Comparison of ENCODE assay signal across 1 cellular context in the genomic region with DNA sequence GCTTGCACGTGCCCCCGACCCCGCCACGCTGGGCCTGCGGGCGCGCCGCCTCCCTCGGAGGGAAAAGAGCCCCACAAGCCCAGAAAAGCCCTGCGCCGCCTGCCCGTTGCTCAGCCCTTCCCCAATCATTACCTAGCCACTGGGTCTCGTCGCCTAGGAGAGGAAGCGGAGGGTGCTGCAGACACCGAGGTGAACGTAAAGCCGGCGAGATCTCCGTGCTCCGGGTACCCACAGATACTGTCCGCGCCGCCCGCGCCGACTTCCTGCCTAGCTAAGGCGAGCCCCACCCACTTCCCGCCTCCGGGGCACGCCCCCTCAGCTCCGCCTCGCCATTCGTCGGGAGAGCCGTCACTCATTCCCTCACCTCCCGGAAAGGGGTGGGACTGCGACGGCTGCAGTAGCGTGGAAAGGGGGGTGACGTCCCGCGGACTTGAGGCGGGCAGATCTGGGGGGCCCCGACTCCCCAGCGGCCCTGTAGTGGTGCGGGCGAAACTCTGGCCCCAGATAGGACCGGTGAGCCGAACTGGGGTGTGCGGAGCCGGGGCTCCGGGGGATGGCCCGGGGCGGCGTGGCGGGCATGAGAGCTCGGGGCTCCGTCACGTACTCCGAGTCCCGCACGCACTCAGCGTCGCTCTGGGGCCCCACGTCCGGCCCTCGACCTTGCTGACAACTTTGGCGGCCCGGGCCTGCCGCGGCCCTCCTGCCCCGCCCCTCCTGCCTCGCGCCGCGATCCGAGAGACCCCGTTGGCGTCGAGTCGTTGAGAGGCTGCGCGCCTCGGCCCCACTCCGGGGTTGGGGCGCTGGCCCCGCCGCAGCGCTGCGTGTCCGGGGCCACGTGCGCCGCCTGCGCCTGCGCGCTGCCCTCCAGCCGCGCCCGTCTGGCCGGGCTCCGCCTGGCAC.
TF ChIP-seq lines count a peak whose summit lies in the region.

Gene ENO1, minus strand, starts transcription at position 239 of the 900 bp plus-strand sequence. CDS start 3,778 bp downstream, outside the sequence.

TF ChIP-seq in HepG2, 621 proteins besides CTCF, POLR2A, EP300 and RAD21 (continued from another document and continues in another):
- TF ChIP-seq FUBP1 (CRISPR knock-in tag; IDR thresholded peaks at IDR 0.05; ENCODE audit: borderline replicate concordance), result no peak
- TF ChIP-seq SETDB1 (CRISPR knock-in tag; IDR thresholded peaks at IDR 0.05; ENCODE audit: borderline replicate concordance), result no peak
- TF ChIP-seq DR1 (CRISPR knock-in tag; IDR thresholded peaks at IDR 0.05), result peak; percentile 98
- TF ChIP-seq ZNF788 (CRISPR knock-in tag; IDR thresholded peaks at IDR 0.05; ENCODE audit: borderline replicate concordance), result peak; percentile 87
- TF ChIP-seq THAP9 (CRISPR knock-in tag; IDR thresholded peaks at IDR 0.05; ENCODE audit: borderline replicate concordance), result peak; percentile 89; the same call in 1 of the 2 replicates
- peak; percentile 30; the same call in 1 of the 2 replicates for TF ChIP-seq TIGD3 (CRISPR knock-in tag; IDR thresholded peaks at IDR 0.05; ENCODE audit: borderline replicate concordance)
- peak; percentile 97 for TF ChIP-seq TERF1 (CRISPR knock-in tag; IDR thresholded peaks at IDR 0.05)
- peak; percentile 7; the same call in 1 of the 2 replicates for TF ChIP-seq ZNF101 (CRISPR knock-in tag; IDR thresholded peaks at IDR 0.05; ENCODE audit: borderline replicate concordance, low read depth)
- TF ChIP-seq NR0B2 (CRISPR knock-in tag; IDR thresholded peaks at IDR 0.05), result peak; percentile 93
- TF ChIP-seq ZNF501 (CRISPR knock-in tag; IDR thresholded peaks at IDR 0.05), result 0 out of 2 replicates have a peak, but pooled peaks have one; percentile 61
- peak; percentile 34; the same call in 1 of the 2 replicates for TF ChIP-seq FOSL2 (CRISPR knock-in tag; IDR thresholded peaks at IDR 0.05)
- no peak for TF ChIP-seq HMG20A (CRISPR knock-in tag; IDR thresholded peaks at IDR 0.05; ENCODE audit: borderline replicate concordance)
- peak; percentile 41; the same call in 1 of the 2 replicates for TF ChIP-seq ZNF878 (CRISPR knock-in tag; IDR thresholded peaks at IDR 0.05)
- TF ChIP-seq ZNF891 (CRISPR knock-in tag; IDR thresholded peaks at IDR 0.05), result peak; percentile 52
- TF ChIP-seq, protein P1, sequence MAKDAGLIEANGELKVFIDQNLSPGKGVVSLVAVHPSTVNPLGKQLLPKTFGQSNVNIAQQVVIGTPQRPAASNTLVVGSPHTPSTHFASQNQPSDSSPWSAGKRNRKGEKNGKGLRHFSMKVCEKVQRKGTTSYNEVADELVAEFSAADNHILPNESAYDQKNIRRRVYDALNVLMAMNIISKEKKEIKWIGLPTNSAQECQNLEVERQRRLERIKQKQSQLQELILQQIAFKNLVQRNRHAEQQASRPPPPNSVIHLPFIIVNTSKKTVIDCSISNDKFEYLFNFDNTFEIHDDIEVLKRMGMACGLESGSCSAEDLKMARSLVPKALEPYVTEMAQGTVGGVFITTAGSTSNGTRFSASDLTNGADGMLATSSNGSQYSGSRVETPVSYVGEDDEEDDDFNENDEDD (CRISPR knock-in tag; IDR thresholded peaks at IDR 0.05; ENCODE audit: borderline replicate concordance), result peak; percentile 98
- peak; percentile 24; the same call in 1 of the 2 replicates for TF ChIP-seq GTF2F1 (IDR thresholded peaks at IDR 0.05; ENCODE audit: low read length)
- TF ChIP-seq HHEX (CRISPR knock-in tag; IDR thresholded peaks at IDR 0.05), result no peak
- TF ChIP-seq, protein P2, sequence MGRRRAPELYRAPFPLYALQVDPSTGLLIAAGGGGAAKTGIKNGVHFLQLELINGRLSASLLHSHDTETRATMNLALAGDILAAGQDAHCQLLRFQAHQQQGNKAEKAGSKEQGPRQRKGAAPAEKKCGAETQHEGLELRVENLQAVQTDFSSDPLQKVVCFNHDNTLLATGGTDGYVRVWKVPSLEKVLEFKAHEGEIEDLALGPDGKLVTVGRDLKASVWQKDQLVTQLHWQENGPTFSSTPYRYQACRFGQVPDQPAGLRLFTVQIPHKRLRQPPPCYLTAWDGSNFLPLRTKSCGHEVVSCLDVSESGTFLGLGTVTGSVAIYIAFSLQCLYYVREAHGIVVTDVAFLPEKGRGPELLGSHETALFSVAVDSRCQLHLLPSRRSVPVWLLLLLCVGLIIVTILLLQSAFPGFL (CRISPR knock-in tag; IDR thresholded peaks at IDR 0.05), result 0 out of 2 replicates have a peak, but pooled peaks have one; percentile 42
- TF ChIP-seq ADNP (CRISPR knock-in tag; IDR thresholded peaks at IDR 0.05), result no peak
- TF ChIP-seq, protein P3, sequence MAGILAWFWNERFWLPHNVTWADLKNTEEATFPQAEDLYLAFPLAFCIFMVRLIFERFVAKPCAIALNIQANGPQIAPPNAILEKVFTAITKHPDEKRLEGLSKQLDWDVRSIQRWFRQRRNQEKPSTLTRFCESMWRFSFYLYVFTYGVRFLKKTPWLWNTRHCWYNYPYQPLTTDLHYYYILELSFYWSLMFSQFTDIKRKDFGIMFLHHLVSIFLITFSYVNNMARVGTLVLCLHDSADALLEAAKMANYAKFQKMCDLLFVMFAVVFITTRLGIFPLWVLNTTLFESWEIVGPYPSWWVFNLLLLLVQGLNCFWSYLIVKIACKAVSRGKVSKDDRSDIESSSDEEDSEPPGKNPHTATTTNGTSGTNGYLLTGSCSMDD (CRISPR knock-in tag; IDR thresholded peaks at IDR 0.05), result peak; percentile 89
- peak; percentile 98 for TF ChIP-seq SRY (CRISPR knock-in tag; IDR thresholded peaks at IDR 0.05)
- TF ChIP-seq TBX2 (CRISPR knock-in tag; IDR thresholded peaks at IDR 0.05; ENCODE audit: borderline replicate concordance), result peak; percentile 95
- no peak for TF ChIP-seq EZH2 (conservative IDR thresholded peaks at IDR 0.05; ENCODE audit: low read depth, low read length)
- peak; percentile 31 for TF ChIP-seq ZNF235 (CRISPR knock-in tag; IDR thresholded peaks at IDR 0.05; ENCODE audit: borderline replicate concordance)
- peak; percentile 96 for TF ChIP-seq ZNF468 (CRISPR knock-in tag; IDR thresholded peaks at IDR 0.05)
- no peak for TF ChIP-seq ZNF75D (CRISPR knock-in tag; IDR thresholded peaks at IDR 0.05; ENCODE audit: borderline replicate concordance)
- 0 out of 2 replicates have a peak, but pooled peaks have one; percentile 10 for TF ChIP-seq HNF4A (CRISPR knock-in tag; IDR thresholded peaks at IDR 0.05)
- no peak for TF ChIP-seq ZNF260 (CRISPR knock-in tag; IDR thresholded peaks at IDR 0.05; ENCODE audit: borderline replicate concordance, low read depth)
- peak; percentile 93; the same call in 1 of the 2 replicates for TF ChIP-seq HOXA7 (CRISPR knock-in tag; IDR thresholded peaks at IDR 0.05)
- peak; percentile 99 for TF ChIP-seq NFYB (CRISPR knock-in tag; IDR thresholded peaks at IDR 0.05)
- TF ChIP-seq, protein P4, sequence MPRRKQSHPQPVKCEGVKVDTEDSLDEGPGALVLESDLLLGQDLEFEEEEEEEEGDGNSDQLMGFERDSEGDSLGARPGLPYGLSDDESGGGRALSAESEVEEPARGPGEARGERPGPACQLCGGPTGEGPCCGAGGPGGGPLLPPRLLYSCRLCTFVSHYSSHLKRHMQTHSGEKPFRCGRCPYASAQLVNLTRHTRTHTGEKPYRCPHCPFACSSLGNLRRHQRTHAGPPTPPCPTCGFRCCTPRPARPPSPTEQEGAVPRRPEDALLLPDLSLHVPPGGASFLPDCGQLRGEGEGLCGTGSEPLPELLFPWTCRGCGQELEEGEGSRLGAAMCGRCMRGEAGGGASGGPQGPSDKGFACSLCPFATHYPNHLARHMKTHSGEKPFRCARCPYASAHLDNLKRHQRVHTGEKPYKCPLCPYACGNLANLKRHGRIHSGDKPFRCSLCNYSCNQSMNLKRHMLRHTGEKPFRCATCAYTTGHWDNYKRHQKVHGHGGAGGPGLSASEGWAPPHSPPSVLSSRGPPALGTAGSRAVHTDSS (CRISPR knock-in tag; conservative IDR thresholded peaks at IDR 0.05), result 0 out of 2 replicates have a peak, but pooled peaks have one; percentile 75
- peak; percentile 97 for TF ChIP-seq POLR2G (IDR thresholded peaks at IDR 0.05; ENCODE audit: low read depth, low read length)
- peak; percentile 100 for TF ChIP-seq ARNT2 (CRISPR knock-in tag; IDR thresholded peaks at IDR 0.05; ENCODE audit: low read depth)
- peak; percentile 96 for TF ChIP-seq RBM39 (IDR thresholded peaks at IDR 0.05; ENCODE audit: low read depth, low read length, poor library complexity, severe bottlenecking)
- TF ChIP-seq RORA (CRISPR knock-in tag; IDR thresholded peaks at IDR 0.05), result no peak
- TF ChIP-seq ZNF883 (CRISPR knock-in tag; IDR thresholded peaks at IDR 0.05; ENCODE audit: not compliant biosample characterization), result peak; percentile 61
- TF ChIP-seq ZBTB20 (CRISPR knock-in tag; IDR thresholded peaks at IDR 0.05; ENCODE audit: borderline replicate concordance, low read depth), result no peak; the same call in 1 of the 2 replicates
- peak; percentile 92 for TF ChIP-seq ZNF333 (CRISPR knock-in tag; IDR thresholded peaks at IDR 0.05; ENCODE audit: borderline replicate concordance)
- TF ChIP-seq ZZZ3 (CRISPR knock-in tag; IDR thresholded peaks at IDR 0.05; ENCODE audit: borderline replicate concordance), result no peak; the same call in 1 of the 2 replicates
- peak; percentile 40; the same call in 1 of the 2 replicates for TF ChIP-seq HINFP (CRISPR knock-in tag; IDR thresholded peaks at IDR 0.05; ENCODE audit: low read depth)
- TF ChIP-seq ZBTB8A (CRISPR knock-in tag; IDR thresholded peaks at IDR 0.05; ENCODE audit: borderline replicate concordance, low read depth), result no peak
- peak; percentile 22; the same call in 1 of the 2 replicates for TF ChIP-seq SMAD3 (CRISPR knock-in tag; IDR thresholded peaks at IDR 0.05)
- TF ChIP-seq TEAD2 (CRISPR knock-in tag; IDR thresholded peaks at IDR 0.05), result peak; percentile 90
- TF ChIP-seq MTA3 (CRISPR knock-in tag; IDR thresholded peaks at IDR 0.05), result no peak
- TF ChIP-seq ZNF614 (CRISPR knock-in tag; IDR thresholded peaks at IDR 0.05; ENCODE audit: borderline replicate concordance), result peak; percentile 26; the same call in 1 of the 2 replicates
- TF ChIP-seq SIN3A (IDR thresholded peaks at IDR 0.05; ENCODE audit: borderline replicate concordance, low read depth, low read length), result peak; percentile 74
- peak; percentile 88 for TF ChIP-seq PHF8 (CRISPR knock-in tag; IDR thresholded peaks at IDR 0.05)
- peak; percentile 100 for TF ChIP-seq ZNF451 (CRISPR knock-in tag; IDR thresholded peaks at IDR 0.05)
